ENCODE assay signal across 23 cellular contexts in the genomic region with DNA sequence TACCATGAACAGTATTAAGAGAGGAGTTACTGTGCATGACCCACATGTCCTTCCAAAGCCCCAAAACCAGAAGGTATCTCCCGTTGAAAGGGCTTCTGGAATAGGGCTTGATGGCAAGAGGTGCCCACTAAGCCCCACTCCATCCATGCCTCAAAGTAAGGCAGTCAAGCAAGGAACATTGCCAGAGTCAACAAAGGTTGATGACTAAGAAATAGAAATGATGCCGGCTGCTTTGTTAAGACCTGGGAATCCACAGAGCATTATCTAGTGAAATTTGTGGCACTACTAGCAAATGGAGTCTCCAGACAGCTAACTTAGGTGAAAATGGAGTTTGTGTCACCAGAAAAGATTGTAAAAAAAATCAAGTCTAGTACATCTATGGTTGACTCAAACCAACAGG. TPM values are rescaled to one million over a fixed set of nuclear protein-coding genes. Genes with fewer than 3 reads are reported as not detected.
A peak's percentile ranks its signal among the peaks of the same experiment; 100 is the strongest.
DNase-seq lines count a peak whose midpoint lies in the region; ATAC-seq, FAIRE-seq and TF ChIP-seq lines count a peak whose summit lies in the region.
"Had no signal": no experiment of that assay in that cellular context is flagged by ENCODE, and none has a peak within 500 bp of the region (broad histone marks: within the 10 kb centered on the region; RNA-seq: fewer than 3 reads in every experiment).

No MANE protein-coding gene starts in this region.

- peaks cover 0 to 6% of the 10 kb centered on the region in 2 experiments; a peak in 2 of 4 replicates for H3K4me1 ChIP-seq in SK-N-SH (ENCODE audit: control insufficient read depth in 1 of 2, insufficient read depth in 2 of 2, low read depth in 1 of 2, low read length in 1 of 2)
- peaks cover 0 to 3% (median 0%) of the 10 kb centered on the region in 3 donors for H3K4me1 ChIP-seq in gastroesophageal sphincter
- H3K4me1 ChIP-seq in naive thymus-derived CD4-positive, alpha-beta T cell (ENCODE audit: control insufficient read depth in 2 of 2, insufficient read depth in 2 of 2, low read length in 2 of 2): peaks cover under 1 to 2% of the 10 kb centered on the region in 2 donors
- H3K4me1 ChIP-seq: gastrocnemius medialis, sigmoid colon had no signal

- H3K36me3 ChIP-seq in SK-N-SH (replicated peaks in 1 of 2; ENCODE audit: control insufficient read depth in 1 of 2, insufficient read depth in 2 of 2, low read length in 1 of 2): peaks cover 0 to 11% of the 10 kb centered on the region in 2 experiments
- peaks cover 0 to 20% of the 10 kb centered on the region in 2 donors for H3K36me3 ChIP-seq in gastroesophageal sphincter
- H3K36me3 ChIP-seq in naive thymus-derived CD4-positive, alpha-beta T cell (ENCODE audit: control insufficient read depth in 2 of 3, insufficient read depth in 3 of 3, low read length in 3 of 3): no peaks in the 10 kb centered on the region
- H3K36me3 ChIP-seq: gastrocnemius medialis, MG63, tibial artery had no signal

- TF ChIP-seq CTCF in SK-N-SH (IDR thresholded peaks at IDR 0.05) (no peak), gastroesophageal sphincter (IDR thresholded peaks at IDR 0.05) (no peak)

- intact Hi-C loops in naive thymus-derived CD4-positive, alpha-beta T cell (cut with micrococcal nuclease): loop anchor here in 1 of 2 donors (10.0 kb wide), 1 partner anchor 1733 kb away; the partner anchor contains the start of gene NFKB2

- H3K27me3 ChIP-seq in SK-N-SH (ENCODE audit: insufficient read depth) (no peaks in the 10 kb centered on the region), gastroesophageal sphincter (no peaks in the 10 kb centered on the region)
- no peaks in the 10 kb centered on the region for H3K27me3 ChIP-seq in naive thymus-derived CD4-positive, alpha-beta T cell (ENCODE audit: control insufficient read depth in 2 of 2, insufficient read depth in 2 of 2, low read length in 2 of 2)
- H3K27me3 ChIP-seq: gastrocnemius medialis, sigmoid colon, tibial artery had no signal

- DNase-seq in SK-N-SH: no peak
- peak; percentile 36 for DNase-seq in RCC 7860 (ENCODE audit: low spot score)
- DNase-seq in NK-92 treated with Interleukin-12 subunit alpha and Interleukin-12 subunit beta, amount 100 ng/mL, for 24 hours (lab: John Stamatoyannopoulos, UW): no peak
- no peak for DNase-seq in naive thymus-derived CD4-positive, alpha-beta T cell
- DNase-seq in superior temporal gyrus (ENCODE audit: extremely low spot score): no peak
- DNase-seq: activated CD4-positive, alpha-beta memory T cell treated with anti-CD3 and anti-CD28 coated beads, Interleukin-2, amount 10 ng/mL, durations not matched to agents 7 days and 5 days; activated naive CD8-positive, alpha-beta T cell treated with anti-CD3 and anti-CD28 coated beads for 36 hours; CD8-positive, alpha-beta T cell; gastrocnemius medialis; MG63; mucosa of descending colon; NCI-H446; sigmoid colon; stimulated activated CD4-positive, alpha-beta T cell treated with anti-CD3 and anti-CD28 coated beads, Interleukin-15, amount 100 ng/mL, for 24 hours; tibial artery had no signal

- peaks cover 4 to 9% (median 7%) of the 10 kb centered on the region in 5 donors for H3K36me3 Mint-ChIP-seq in naive thymus-derived CD4-positive, alpha-beta T cell

- no peak for FAIRE-seq in RCC 7860 (lab: Jason Lieb, UNC)
- FAIRE-seq: GM12878 had no signal

- no peak overlapping the region for H3K4me2 ChIP-seq in SK-N-SH

- H3K79me2 ChIP-seq in SK-N-SH (ENCODE audit: insufficient read depth): no peaks in the 10 kb centered on the region

- ATAC-seq in SK-N-SH treated with all-trans-retinoic acid at 6 μM for 48 hours: no peak
- ATAC-seq in esophagus mucosa: peak; percentile 48
- no peak for ATAC-seq in gastroesophageal sphincter
- ATAC-seq in naive thymus-derived CD4-positive, alpha-beta T cell: no peak
- ATAC-seq: CD8-positive, alpha-beta T cell; gastrocnemius medialis had no signal

- no peak overlapping the region for H3K27ac Mint-ChIP-seq in naive thymus-derived CD4-positive, alpha-beta T cell
- H3K27ac Mint-ChIP-seq: activated CD4-positive, alpha-beta memory T cell treated with anti-CD3 and anti-CD28 coated beads, Interleukin-2, amount 10 ng/mL, durations not matched to agents 7 days and 5 days; activated naive CD8-positive, alpha-beta T cell treated with anti-CD3 and anti-CD28 coated beads for 36 hours; CD8-positive, alpha-beta T cell; stimulated activated naive CD8-positive, alpha-beta T cell treated with anti-CD3 and anti-CD28 coated beads, Interleukin-15, amount 100 ng/mL, for 72 hours had no signal

- H3K9me3 Mint-ChIP-seq in naive thymus-derived CD4-positive, alpha-beta T cell: no peaks in the 10 kb centered on the region
- H3K9me3 Mint-ChIP-seq: activated CD4-positive, alpha-beta memory T cell treated with anti-CD3 and anti-CD28 coated beads, Interleukin-2, amount 10 ng/mL, durations not matched to agents 7 days and 5 days; activated naive CD8-positive, alpha-beta T cell treated with anti-CD3 and anti-CD28 coated beads for 36 hours; CD8-positive, alpha-beta T cell; neural crest cell; stimulated activated naive CD8-positive, alpha-beta T cell treated with anti-CD3 and anti-CD28 coated beads, Interleukin-15, amount 100 ng/mL, for 72 hours had no signal

- H3K9ac ChIP-seq in SK-N-SH: no peak overlapping the region

- H3K27ac ChIP-seq in SK-N-SH (ENCODE audit: low read depth in 2 of 2, low read length in 1 of 2) (no peak overlapping the region), gastroesophageal sphincter (no peak overlapping the region)
- no peak overlapping the region for H3K27ac ChIP-seq in naive thymus-derived CD4-positive, alpha-beta T cell (ENCODE audit: low read depth, low read length)
- H3K27ac ChIP-seq: 22Rv1, gastrocnemius medialis, sigmoid colon, tibial artery had no signal

- CTCF ChIA-PET in SK-N-SH (lab: Yijun Ruan, JAX): interaction anchor here (0.7 to 2.1 kb wide), 12 partner anchors 10 to 240 kb away, joined by 3 to 10 read pairs (median 4); no protein-coding TSS in a partner anchor
- CTCF ChIA-PET in naive thymus-derived CD4-positive, alpha-beta T cell (lab: Charles Lee): interaction anchor here (1.3 kb wide), 1 partner anchor 12 kb away, joined by 3 read pairs; no protein-coding TSS in a partner anchor

- WGBS in SK-N-SH (ENCODE audit: low lambda C conversion rate): 72% methylated on average over 1 of the region's 2 CpGs
- 79 to 89% methylated on average over 2 of the region's 2 CpGs for WGBS in gastroesophageal sphincter (ENCODE audit: low coverage in 1 of 2), 2 donors

- H3K4me1 Mint-ChIP-seq in naive thymus-derived CD4-positive, alpha-beta T cell: peaks cover 2 to 23% (median 11%) of the 10 kb centered on the region in 7 donors

- H3K9me3 ChIP-seq in SK-N-SH (no peaks in the 10 kb centered on the region), gastroesophageal sphincter (no peaks in the 10 kb centered on the region)
- no peaks in the 10 kb centered on the region for H3K9me3 ChIP-seq in naive thymus-derived CD4-positive, alpha-beta T cell (ENCODE audit: control insufficient read depth in 2 of 3, low read length in 3 of 3)
- H3K9me3 ChIP-seq: gastrocnemius medialis, MG63, mucosa of descending colon, sigmoid colon, tibial artery had no signal

- no peak overlapping the region for H2AFZ ChIP-seq in SK-N-SH (ENCODE audit: low read depth)

- TF ChIP-seq POLR2A in gastroesophageal sphincter (IDR thresholded peaks at IDR 0.05): no peak

- no peak for TF ChIP-seq RAD21 in SK-N-SH (IDR thresholded peaks at IDR 0.05; ENCODE audit: low read length)

- no peak overlapping the region for H3K4me3 Mint-ChIP-seq in naive thymus-derived CD4-positive, alpha-beta T cell
- H3K4me3 Mint-ChIP-seq: activated CD4-positive, alpha-beta memory T cell treated with anti-CD3 and anti-CD28 coated beads, Interleukin-2, amount 10 ng/mL, durations not matched to agents 7 days and 5 days; activated naive CD8-positive, alpha-beta T cell treated with anti-CD3 and anti-CD28 coated beads for 36 hours; CD8-positive, alpha-beta T cell; stimulated activated naive CD8-positive, alpha-beta T cell treated with anti-CD3 and anti-CD28 coated beads, Interleukin-15, amount 100 ng/mL, for 72 hours had no signal

- POLR2A ChIA-PET in SK-N-SH (lab: Yijun Ruan, JAX): no interaction called here
- POLR2A ChIA-PET in naive thymus-derived CD4-positive, alpha-beta T cell (lab: Charles Lee): no interaction called here

- no peak overlapping the region for H3K4me3 ChIP-seq in SK-N-SH (ENCODE audit: low read depth in 2 of 2, low read length in 1 of 2)
- H3K4me3 ChIP-seq in gastroesophageal sphincter: no peak overlapping the region
- no peak overlapping the region for H3K4me3 ChIP-seq in naive thymus-derived CD4-positive, alpha-beta T cell (ENCODE audit: low read length)
- H3K4me3 ChIP-seq: gastrocnemius medialis, GM12878, MG63, mucosa of descending colon, sigmoid colon, tibial artery had no signal

- H3K9me2 ChIP-seq in SK-N-SH: no peaks in the 10 kb centered on the region; the same call in 1 of the 2 replicates

- H4K20me1 ChIP-seq in SK-N-SH (ENCODE audit: insufficient read depth): no peaks in the 10 kb centered on the region

- TF ChIP-seq EP300 in SK-N-SH (IDR thresholded peaks at IDR 0.05; ENCODE audit: borderline replicate concordance in 1 of 2, low read depth in 1 of 2, low read length in 1 of 2) (no peak), gastroesophageal sphincter (IDR thresholded peaks at IDR 0.05) (no peak)

- no peaks in the 10 kb centered on the region for H3F3A ChIP-seq in SK-N-SH (replicated peaks; ENCODE audit: insufficient read depth)

- H3K27me3 Mint-ChIP-seq in naive thymus-derived CD4-positive, alpha-beta T cell: peaks cover 7 to 14% (median 8%) of the 10 kb centered on the region in 5 donors

TF ChIP-seq in SK-N-SH, 30 proteins besides CTCF, POLR2A, EP300 and RAD21 (continues in another document):
- 0 out of 2 replicates have a peak, but pooled peaks have one; percentile 11 for TF ChIP-seq JUND (IDR thresholded peaks at IDR 0.05)

TF ChIP-seq in SK-N-SH treated with all-trans-retinoic acid at 6 μM for 48 hours, 23 proteins besides CTCF, POLR2A, EP300 and RAD21:
- TF ChIP-seq ZFP3 (CRISPR knock-in tag; IDR thresholded peaks at IDR 0.05): no peak
TF ChIP-seq in SK-N-SH treated with all-trans-retinoic acid at 6 μM for 48 hours: peak in this region for 0.

RNA-seq across cellular contexts. Expression of gene SFR1, which starts 6.2 kb away (rescaled TPM):
- 1.5 and 1.8 TPM in 2 replicates for polyA plus RNA-seq in SK-N-SH (2012; rRNA removed)
- polyA plus RNA-seq in SK-N-SH (2012; cell fraction: cytosol; rRNA removed): 2.4 and 2.9 TPM in 2 replicates
- 0.79 and 1.3 TPM in 2 replicates for polyA plus RNA-seq in SK-N-SH (2012; cell fraction: nucleus; rRNA removed)
- total RNA-seq in esophagus mucosa (4.8 TPM), gastroesophageal sphincter (10 to 100 TPM in 2 of 4 donors, 1 to 10 TPM in 2; 5.3 to 12.7 (median 9.8) TPM)
- total RNA-seq in naive thymus-derived CD4-positive, alpha-beta T cell: 10 to 100 TPM; 12.0 to 15.3 (median 14.2) TPM
- 10 to 100 TPM; 10.1 to 19.8 TPM for polyA plus RNA-seq in naive thymus-derived CD4-positive, alpha-beta T cell

RNA-seq across cellular contexts. Expression of gene COL17A1, which starts 42.5 kb away (rescaled TPM):
- 0.06 and 0.12 TPM in 2 replicates for polyA plus RNA-seq in SK-N-SH (2012; rRNA removed)
- 0.05 and 0.08 TPM in 2 replicates for polyA plus RNA-seq in SK-N-SH (2012; cell fraction: cytosol; rRNA removed)
- 0.21 and 0.29 TPM in 2 replicates for polyA plus RNA-seq in SK-N-SH (2012; cell fraction: nucleus; rRNA removed)
- total RNA-seq in esophagus mucosa: 204 TPM
- 10 to 100 TPM in 1 of 4 donors, 1 to 10 TPM in 1, under 1 TPM in 2; 0.12 to 10.7 (median 0.68) TPM for total RNA-seq in gastroesophageal sphincter
- total RNA-seq in naive thymus-derived CD4-positive, alpha-beta T cell: not detected
- polyA plus RNA-seq in naive thymus-derived CD4-positive, alpha-beta T cell: not detected
- total RNA-seq: activated CD4-positive, alpha-beta memory T cell treated with anti-CD3 and anti-CD28 coated beads, Interleukin-2, amount 10 ng/mL, durations not matched to agents 7 days and 5 days; activated naive CD8-positive, alpha-beta T cell treated with anti-CD3 and anti-CD28 coated beads for 36 hours; CD8-positive, alpha-beta T cell; chondrocyte; GM12878; neural crest cell; sigmoid colon had no signal

Comparison
In these comparisons a context has a peak if more than half of its experiments do, and no peak if none do; other contexts are left out.
1. RNA of gene COL17A1, which starts 42.5 kb away (total RNA-seq): 204 TPM in esophagus mucosa (single experiment); 0.12 to 10.7 TPM in gastroesophageal sphincter and not detected in naive thymus-derived CD4-positive, alpha-beta T cell; every median in the first group is over 10 times any median in the second.